24 cellular contexts compared by ENCODE assay signal in the genomic region with DNA sequence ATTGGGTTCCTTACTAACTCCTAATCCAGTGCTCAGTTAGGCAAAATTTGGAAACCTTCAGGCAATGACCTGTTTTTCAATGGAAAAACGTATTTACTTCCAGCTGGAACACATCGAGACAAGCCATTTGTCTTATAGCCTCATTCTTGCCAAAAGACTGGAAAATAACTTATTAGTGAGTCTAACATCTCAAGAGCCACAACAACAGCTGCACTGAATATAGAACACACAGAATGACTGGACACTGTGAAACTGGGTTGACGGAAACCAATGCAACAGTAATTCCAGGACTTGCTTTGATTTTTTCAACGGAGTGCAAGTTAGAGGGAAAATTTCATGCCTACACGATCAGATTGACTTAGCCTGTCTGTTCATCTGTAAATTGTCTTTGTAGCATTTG.
"Had no signal": no experiment of that assay in that cellular context is flagged by ENCODE, and none has a peak within 500 bp of the region (broad histone marks: within the 10 kb centered on the region; RNA-seq: fewer than 3 reads in every experiment).

No MANE protein-coding gene starts in this region.

- H3K9me3 Mint-ChIP-seq: activated CD4-positive, alpha-beta T cell treated with anti-CD3 and anti-CD28 coated beads, Interleukin-2, amount 10 ng/mL, durations not matched to agents 24 days and 14 days; memory B cell; natural killer cell treated with Interleukin-12 subunit alpha and Interleukin-12 subunit beta and Interleukin-15 and Interleukin-18, amount 100 ng/mL, for 72 hours; T-helper 2 cell treated with Interferon-gamma antibody and Interleukin-4, amounts not matched to agents 5 μg/mL and 100 μg/mL, for 36 hours had no signal

- H3K36me3 ChIP-seq: esophagus squamous epithelium, gastrocnemius medialis, heart right ventricle, transverse colon had no signal

- H3K9me3 ChIP-seq: esophagus squamous epithelium, gastrocnemius medialis, mucosa of descending colon, transverse colon had no signal

- DNase-seq: activated CD4-positive, alpha-beta T cell treated with anti-CD3 and anti-CD28 coated beads, Interleukin-2, amount 10 ng/mL, durations not matched to agents 24 days and 14 days; activated CD4-positive, CD25-positive, alpha-beta regulatory T cell; activated CD8-positive, alpha-beta memory T cell treated with anti-CD3 and anti-CD28 coated beads, Interleukin-2, amount 50 U/mL, for 4 hours; activated CD8-positive, alpha-beta T cell treated with anti-CD3 and anti-CD28 coated beads, Interleukin-2, amount 10 ng/mL, durations not matched to agents 7 days and 5 days; activated gamma-delta T cell treated with Interleukin-2 at 50 U/mL for 16 hours; activated T-cell treated with anti-CD3 and anti-CD28 coated beads, Interleukin-2, amount 50 U/mL, for 48 hours; amygdala; cortex of kidney; effector CD4-positive, alpha-beta T cell; esophagus squamous epithelium; gastrocnemius medialis; heart right ventricle; left cardiac atrium; mucosa of descending colon; occipital lobe; small intestine; stimulated activated CD4-positive, alpha-beta T cell treated with anti-CD3 and anti-CD28 coated beads, Interleukin-4, amount 100 ng/mL, for 24 hours; stimulated activated naive CD4-positive, alpha-beta T cell; SW 1271; transverse colon had no signal

- H3K4me3 Mint-ChIP-seq: activated CD4-positive, alpha-beta T cell treated with anti-CD3 and anti-CD28 coated beads, Interleukin-2, amount 10 ng/mL, durations not matched to agents 24 days and 14 days; activated CD8-positive, alpha-beta T cell treated with anti-CD3 and anti-CD28 coated beads, Interleukin-2, amount 10 ng/mL, durations not matched to agents 7 days and 5 days; activated naive CD8-positive, alpha-beta T cell; memory B cell; natural killer cell treated with Interleukin-12 subunit alpha and Interleukin-12 subunit beta and Interleukin-15 and Interleukin-18, amount 100 ng/mL, for 72 hours; T-helper 2 cell treated with Interferon-gamma antibody and Interleukin-4, amounts not matched to agents 5 μg/mL and 100 μg/mL, for 36 hours had no signal

- H3K36me3 Mint-ChIP-seq: activated naive CD8-positive, alpha-beta T cell; memory B cell; natural killer cell treated with Interleukin-12 subunit alpha and Interleukin-12 subunit beta and Interleukin-15 and Interleukin-18, amount 100 ng/mL, for 72 hours had no signal

- H3K4me1 ChIP-seq: gastrocnemius medialis, transverse colon had no signal

- H3K27ac Mint-ChIP-seq: activated CD4-positive, alpha-beta T cell treated with anti-CD3 and anti-CD28 coated beads, Interleukin-2, amount 10 ng/mL, durations not matched to agents 24 days and 14 days; activated CD8-positive, alpha-beta T cell treated with anti-CD3 and anti-CD28 coated beads, Interleukin-2, amount 10 ng/mL, durations not matched to agents 7 days and 5 days; activated naive CD8-positive, alpha-beta T cell; memory B cell; natural killer cell treated with Interleukin-12 subunit alpha and Interleukin-12 subunit beta and Interleukin-15 and Interleukin-18, amount 100 ng/mL, for 72 hours; T-helper 2 cell treated with Interferon-gamma antibody and Interleukin-4, amounts not matched to agents 5 μg/mL and 100 μg/mL, for 36 hours had no signal

- H3K4me1 Mint-ChIP-seq: activated CD4-positive, alpha-beta T cell treated with anti-CD3 and anti-CD28 coated beads, Interleukin-2, amount 10 ng/mL, durations not matched to agents 24 days and 14 days; memory B cell had no signal

- H3K27me3 ChIP-seq: esophagus squamous epithelium, gastrocnemius medialis, transverse colon had no signal

- ATAC-seq: activated CD8-positive, alpha-beta T cell treated with anti-CD3 and anti-CD28 coated beads, Interleukin-2, amount 10 ng/mL, durations not matched to agents 7 days and 5 days; gastrocnemius medialis; mucosa of descending colon; natural killer cell treated with Interleukin-12 subunit alpha and Interleukin-12 subunit beta and Interleukin-15 and Interleukin-18, amount 100 ng/mL, for 72 hours had no signal

- H3K27ac ChIP-seq: gastrocnemius medialis, heart right ventricle, transverse colon had no signal

- H3K4me3 ChIP-seq: esophagus squamous epithelium, gastrocnemius medialis, heart right ventricle, mucosa of descending colon, transverse colon had no signal
